ENCODE assay signal across 8 cellular contexts in genomic region chr2:197011777-197012641, GRCh38.
DNase-seq lines count a peak whose midpoint lies in the region; ATAC-seq and TF ChIP-seq lines count a peak whose summit lies in the region.

No MANE protein-coding gene starts in this region.

- no peak overlapping the region for H3K27ac ChIP-seq in prostate gland

- H3K36me3 ChIP-seq in prostate gland, result no peaks in the 10 kb centered on the region

- H3K27me3 Mint-ChIP-seq in activated naive CD8-positive, alpha-beta T cell, result no peaks in the 10 kb centered on the region

- H3K4me3 ChIP-seq in prostate gland, result no peak overlapping the region

- DNase-seq in A172 (ENCODE audit: low spot score) (peak; percentile 61), GM03348 (ENCODE audit: low spot score) (peak; percentile 60), NCI-H524 treated with DMSO at 0.1 percent for 48 hours (lab: John Stamatoyannopoulos, UW) (peak; percentile 25), glomerular visceral epithelial cell (ENCODE audit: extremely low spot score) (peak; percentile 57), prostate gland (ENCODE audit: low spot score) (no peak)

- TF ChIP-seq CTCF in prostate gland (IDR thresholded peaks at IDR 0.05), result peak; percentile 45 to 59 (median 56)

- peaks cover 16% of the 10 kb centered on the region for H3K36me3 Mint-ChIP-seq in activated naive CD8-positive, alpha-beta T cell

- intact Hi-C loops in prostate gland (cut with DNase I), result loop anchor here (5.0 to 10.0 kb wide), 2 partner anchors 173 to 300 kb away; partner anchors contain the start of gene ANKRD44

- TF ChIP-seq POLR2A in prostate gland (IDR thresholded peaks at IDR 0.05), result no peak

- no peak overlapping the region for H3K4me3 Mint-ChIP-seq in activated naive CD8-positive, alpha-beta T cell

- H3K9me3 Mint-ChIP-seq in activated naive CD8-positive, alpha-beta T cell (ENCODE audit: low read depth), result no peaks in the 10 kb centered on the region

- WGBS in prostate gland, result 27% methylated on average over 5 of the region's 5 CpGs

- no peaks in the 10 kb centered on the region for H3K27me3 ChIP-seq in prostate gland (replicated peaks; ENCODE audit: insufficient read depth)

- ATAC-seq in HG03103 (IDR thresholded peaks at IDR 0.05; ENCODE audit: low read depth, unreplicated experiment) (peak; percentile 66), GM21526 (IDR thresholded peaks at IDR 0.05; ENCODE audit: low FRiP score, unreplicated experiment) (no peak)

- peaks cover 9% of the 10 kb centered on the region for H3K4me1 Mint-ChIP-seq in activated naive CD8-positive, alpha-beta T cell (ENCODE audit: low read depth)

- H3K4me1 ChIP-seq in prostate gland (replicated peaks), result no peaks in the 10 kb centered on the region

- H3K9me3 ChIP-seq in prostate gland, result no peaks in the 10 kb centered on the region

- H3K27ac Mint-ChIP-seq in activated naive CD8-positive, alpha-beta T cell, result peak overlapping the region; percentile 96
